In genomic region chr2:113002677-113003076, GRCh38 we compare ENCODE assay signal across 9 cellular contexts. TPM values are rescaled to one million over a fixed set of nuclear protein-coding genes. Genes with fewer than 3 reads are reported as not detected.
"Had no signal": no experiment of that assay in that cellular context is flagged by ENCODE, and none has a peak within 500 bp of the region (broad histone marks: within the 10 kb centered on the region; RNA-seq: fewer than 3 reads in every experiment).

No MANE protein-coding gene starts in this region.

- DNase-seq: H9, HCEC 1CT, KBM-7 had no signal

- ATAC-seq: GM23338 had no signal

- H3K27ac ChIP-seq: KMS-11 had no signal

- H2AFZ ChIP-seq: GM23338 had no signal

- H3K4me2 ChIP-seq: GM23338, KMS-11 had no signal

- H3K9ac ChIP-seq: KMS-11 had no signal

- H3K4me3 ChIP-seq: GM23338 had no signal

- FAIRE-seq: H1, H54, HTR-8/SVneo had no signal

RNA-seq across cellular contexts. Expression of gene IL36A, which starts 2.6 kb away (rescaled TPM):
- total RNA-seq: GM23338, H1, H9, HT-29 had no signal
- polyA plus RNA-seq: GM23338, H1 had no signal

RNA-seq across cellular contexts. Expression of gene IL36G, which starts 24.9 kb away (rescaled TPM):
- total RNA-seq: GM23338, H1, H9, HT-29 had no signal
- polyA plus RNA-seq: GM23338 had no signal

RNA-seq across cellular contexts. Expression of gene IL36B, which starts 50.0 kb away (rescaled TPM):
- total RNA-seq: GM23338, H1, H9, HT-29 had no signal
- polyA plus RNA-seq: GM23338, H1 had no signal

RNA-seq across cellular contexts. Expression of gene IL36RN, which starts 56.3 kb away (rescaled TPM):
- total RNA-seq: GM23338, H1, H9 had no signal
- polyA plus RNA-seq: GM23338, H1 had no signal
